Comparison of ENCODE assay signal across 11 cellular contexts in genomic region chr22:40025062-40025379, GRCh38. TPM values are rescaled to one million over a fixed set of nuclear protein-coding genes. Genes with fewer than 3 reads are reported as not detected.
DNase-seq lines count a peak whose midpoint lies in the region; ATAC-seq and TF ChIP-seq lines count a peak whose summit lies in the region.
"Not testable (repeated sequence)": the region's sequence is repeated elsewhere in the genome, so short reads cannot be mapped to it uniquely, and the experiment has no call there.
"Had no signal": no experiment of that assay in that cellular context is flagged by ENCODE, and none has a peak within 500 bp of the region (broad histone marks: within the 10 kb centered on the region; RNA-seq: fewer than 3 reads in every experiment).

No MANE protein-coding gene starts in this region.

- not testable (repeated sequence) for H3K27me3 ChIP-seq in CD4-positive, alpha-beta T cell (ENCODE audit: control insufficient read depth, insufficient read depth, low read length); left lung; neural progenitor cell; transverse colon
- H3K27me3 ChIP-seq in OCI-LY3 (ENCODE audit: low read depth, low read length) = peaks cover 10% of the 10 kb centered on the region; the same call in 1 of the 2 replicates

- POLR2A ChIA-PET in CD4-positive, alpha-beta T cell (lab: Charles Lee) = interaction anchor here (0.9 to 1.8 kb wide), 11 partner anchors 19 to 535 kb away, joined by 3 to 11 read pairs (median 3); no protein-coding TSS in a partner anchor

- H3K36me3 ChIP-seq in OCI-LY3 (replicated peaks; ENCODE audit: low read depth, low read length); left lung; neural progenitor cell; transverse colon: not testable (repeated sequence)

- H3K4me1 ChIP-seq in OCI-LY3 (ENCODE audit: low read length); left lung; neural progenitor cell: not testable (repeated sequence)
- peaks cover 4 to 23% (median 5%) of the 10 kb centered on the region in 4 donors for H3K4me1 ChIP-seq in transverse colon

- H3K27ac Mint-ChIP-seq in CD4-positive, alpha-beta T cell; HFFc6; chondrocyte (ENCODE audit: unreplicated experiment); neural progenitor cell: not testable (repeated sequence)

- H3K4me3 ChIP-seq in OCI-LY3 (ENCODE audit: low read length); left lung; neural progenitor cell; transverse colon: not testable (repeated sequence)

- H3K4me3 Mint-ChIP-seq in CD4-positive, alpha-beta T cell; HFFc6; chondrocyte (ENCODE audit: unreplicated experiment); neural progenitor cell: not testable (repeated sequence)

- not testable (repeated sequence) for H3K79me2 ChIP-seq in OCI-LY3 (ENCODE audit: low read length); neural progenitor cell (ENCODE audit: low read depth)

- H3F3A ChIP-seq in neural progenitor cell (ENCODE audit: low read depth) = not testable (repeated sequence)

- TF ChIP-seq CTCF in CD4-positive, alpha-beta T cell (IDR thresholded peaks at IDR 0.05) = peak; percentile 57
- TF ChIP-seq CTCF in HFFc6 (IDR thresholded peaks at IDR 0.05) = peak; percentile 14
- TF ChIP-seq CTCF in OCI-LY3 (IDR thresholded peaks at IDR 0.05; ENCODE audit: low read depth, low read length) = not testable (repeated sequence)
- TF ChIP-seq CTCF in VCaP (conservative IDR thresholded peaks at IDR 0.05) = peak; percentile 67
- TF ChIP-seq CTCF in chondrocyte (IDR thresholded peaks at IDR 0.05) = peak; percentile 51
- TF ChIP-seq CTCF in left lung (IDR thresholded peaks at IDR 0.05) = peak; percentile 1 to 7
- TF ChIP-seq CTCF in neural progenitor cell (IDR thresholded peaks at IDR 0.05) = peak; percentile 5
- peak in 3 of 5 experiments; percentile 3 to 32 (median 6) for TF ChIP-seq CTCF in transverse colon (IDR thresholded peaks at IDR 0.05)

- not testable (repeated sequence) for H3K9me3 Mint-ChIP-seq in CD4-positive, alpha-beta T cell; HFFc6; chondrocyte (ENCODE audit: low read depth); neural progenitor cell

- not testable (repeated sequence) for H3K36me3 Mint-ChIP-seq in CD4-positive, alpha-beta T cell (ENCODE audit: low read depth); HFFc6 (ENCODE audit: low read depth); chondrocyte (ENCODE audit: low read depth); neural progenitor cell

- H3K9me3 ChIP-seq in CD4-positive, alpha-beta T cell (ENCODE audit: control insufficient read depth, low read length); OCI-LY3 (ENCODE audit: insufficient read depth, low read length); left lung; neural progenitor cell (ENCODE audit: low read depth); transverse colon: not testable (repeated sequence)

- peak overlapping the region; percentile 51 for H2AFZ ChIP-seq in OCI-LY3 (ENCODE audit: low read depth, low read length)
- not testable (repeated sequence) for H2AFZ ChIP-seq in neural progenitor cell (replicated peaks)

- TF ChIP-seq EP300 in transverse colon (IDR thresholded peaks at IDR 0.05; ENCODE audit: low read depth) = not testable (repeated sequence)

- DNase-seq in CD4-positive, alpha-beta T cell; HFFc6; chondrocyte (ENCODE audit: low spot score); left lung; neural progenitor cell (ENCODE audit: low spot score); transverse colon: not testable (repeated sequence)

- intact Hi-C loops in CD4-positive, alpha-beta T cell (cut with DNase I, micrococcal nuclease) = loop anchor here (1.0 to 10.0 kb wide), 6 partner anchors 84 to 490 kb away; no protein-coding TSS in a partner anchor
- intact Hi-C loops in left lung (cut with DNase I) (loop anchor here in 1 of 2 donors (5.0 kb wide), 1 partner anchor 488 kb away; no protein-coding TSS in a partner anchor), transverse colon (cut with DNase I; ENCODE audit: low total_unique reads) (loop anchor here (10.0 kb wide), 1 partner anchor 400 kb away; no protein-coding TSS in a partner anchor)

- not testable (repeated sequence) for TF ChIP-seq POLR2A in transverse colon (IDR thresholded peaks at IDR 0.05)

- not testable (repeated sequence) for ATAC-seq in CD4-positive, alpha-beta T cell (ENCODE audit: poor library complexity); left lung

- in situ Hi-C loops in transverse colon (cut with MboI; ENCODE audit: low pct_ligation_motif_present in 1 of 4, low pct_unique_long_range_greater_than_20kb in 1 of 4, low sequenced_read_pairs in 3 of 4) = loop anchor here in 1 of 4 donors (10.0 kb wide), 1 partner anchor 410 kb away; no protein-coding TSS in a partner anchor

- not testable (repeated sequence) for H3K27ac ChIP-seq in CD4-positive, alpha-beta T cell (ENCODE audit: low read depth, low read length); OCI-LY3 (ENCODE audit: low read length); VCaP; left lung; neural progenitor cell; transverse colon

- H3K4me1 Mint-ChIP-seq in CD4-positive, alpha-beta T cell (ENCODE audit: low read depth); HFFc6 (ENCODE audit: low read depth); chondrocyte (ENCODE audit: low read depth): not testable (repeated sequence)
- peaks cover 25% of the 10 kb centered on the region for H3K4me1 Mint-ChIP-seq in neural progenitor cell

- H3K4me2 ChIP-seq in OCI-LY3 (ENCODE audit: low read length) = peak overlapping the region; percentile 49
- H3K4me2 ChIP-seq in neural progenitor cell = not testable (repeated sequence)

- CTCF ChIA-PET in CD4-positive, alpha-beta T cell (lab: Charles Lee) = interaction anchor here (0.6 to 2.3 kb wide), 32 partner anchors 9 to 874 kb away, joined by 3 to 43 read pairs (median 4); no protein-coding TSS in a partner anchor

- 27% methylated on average over 5 of the region's 5 CpGs; no CpG with 5 or more reads in 1 of the 2 donors for WGBS in transverse colon (ENCODE audit: low coverage in 1 of 2), 2 donors

- not testable (repeated sequence) for H3K9ac ChIP-seq in OCI-LY3 (ENCODE audit: low read length); neural progenitor cell

- not testable (repeated sequence) for H3K27me3 Mint-ChIP-seq in CD4-positive, alpha-beta T cell; chondrocyte (ENCODE audit: low read depth)
- H3K27me3 Mint-ChIP-seq in HFFc6 (ENCODE audit: insufficient read depth) = peaks cover 17% of the 10 kb centered on the region
- H3K27me3 Mint-ChIP-seq in neural progenitor cell (ENCODE audit: insufficient read depth, low read depth) = peaks cover 10% of the 10 kb centered on the region

- H4K20me1 ChIP-seq in OCI-LY3 (ENCODE audit: insufficient read depth, low read length); neural progenitor cell (ENCODE audit: low read depth): not testable (repeated sequence)

RNA-seq across cellular contexts. Expression of gene FAM83F, which starts 30.3 kb away (rescaled TPM):
- 1 to 10 TPM; 5.2 to 6.8 TPM for total RNA-seq in CD4-positive, alpha-beta T cell
- total RNA-seq in HFFc6 (2021; fragmentation: NEBNext Ultra II Directional; extraction: Animal tissue kit (Norgen Biotek cat#: 25700)) = not detected
- 0.22 TPM in 1 of 3 replicates, not detected in the others for total RNA-seq in chondrocyte
- under 1 TPM; 0.64 to 0.73 TPM for total RNA-seq in left lung
- 0.09 and 0.56 TPM in 2 replicates for total RNA-seq in neural progenitor cell (ENCODE audit: low replicate concordance)
- 10 to 100 TPM; 18.7 to 36.3 (median 25.4) TPM for total RNA-seq in transverse colon
- total RNA-seq: A673, GM23248, SJSA1 had no signal
